Comparison of ENCODE assay signal across 8 cellular contexts in genomic region chr1:26677306-26678115, GRCh38. TPM values are rescaled to one million over a fixed set of nuclear protein-coding genes. Genes with fewer than 3 reads are reported as not detected.
DNase-seq lines count a peak whose midpoint lies in the region; ATAC-seq and TF ChIP-seq lines count a peak whose summit lies in the region.

No MANE protein-coding gene starts in this region.

- H3K23ac ChIP-seq in neuronal stem cell (ENCODE audit: low read depth, low read length, poor library complexity) = no peak overlapping the region

- H3K36me3 ChIP-seq in CD8-positive, alpha-beta T cell (ENCODE audit: insufficient read depth, low read length) = no peaks in the 10 kb centered on the region
- H3K36me3 ChIP-seq in neuronal stem cell (replicated peaks in 1 of 2; ENCODE audit: control insufficient read depth in 2 of 2, insufficient read depth in 2 of 2, low read length in 2 of 2) = no peaks in the 10 kb centered on the region

- no peak overlapping the region for H2BK15ac ChIP-seq in neuronal stem cell (ENCODE audit: low read length)

- DNase-seq in CD8-positive, alpha-beta T cell = peak; percentile 16 to 71 (median 50)
- peak; percentile 76 for DNase-seq in LHCN-M2 (ENCODE audit: low read depth)
- peak; percentile 87 for DNase-seq in RKO (ENCODE audit: low spot score)
- DNase-seq in activated T-helper 1 cell treated with anti-CD3 and anti-CD28 coated beads, Interleukin-2, amount 50 U/mL, for 16 hours (ENCODE audit: low read depth in 1 of 2, low spot score in 1 of 2) = peak; percentile 11 to 20
- peak; percentile 75 for DNase-seq in fibroblast of the aortic adventitia (ENCODE audit: low read depth)
- DNase-seq in neuronal stem cell (ENCODE audit: low spot score) = no peak

- peak; percentile 48 for TF ChIP-seq CTCF in CD8-positive, alpha-beta T cell (IDR thresholded peaks at IDR 0.05)
- TF ChIP-seq CTCF in fibroblast of the aortic adventitia (IDR thresholded peaks at IDR 0.05; ENCODE audit: insufficient read depth, low read length) = peak; percentile 53

- no peaks in the 10 kb centered on the region for H3K27me3 ChIP-seq in CD8-positive, alpha-beta T cell (ENCODE audit: insufficient read depth, low read length)
- H3K27me3 ChIP-seq in neuronal stem cell (ENCODE audit: control insufficient read depth in 3 of 3, insufficient read depth in 3 of 3, low read depth in 1 of 3, low read length in 3 of 3) = peaks cover 0 to 3% (median 0%) of the 10 kb centered on the region in 3 experiments

- peak overlapping the region; percentile 19 for H2AFZ ChIP-seq in neuronal stem cell (ENCODE audit: low read length)

- H2BK5ac ChIP-seq in neuronal stem cell (ENCODE audit: low read length) = no peak overlapping the region

- no peak overlapping the region for H4K91ac ChIP-seq in neuronal stem cell (ENCODE audit: low read depth, low read length, poor library complexity)

- intact Hi-C loops in CD8-positive, alpha-beta T cell (cut with DNase I, micrococcal nuclease) = loop anchor here (1.0 kb wide), 3 partner anchors 15 to 112 kb away; no protein-coding TSS in a partner anchor

- no peak overlapping the region for H2BK120ac ChIP-seq in neuronal stem cell (ENCODE audit: low read depth, low read length)

- peak; percentile 94 for ATAC-seq in CD8-positive, alpha-beta T cell
- ATAC-seq in GM21381 (IDR thresholded peaks at IDR 0.05; ENCODE audit: unreplicated experiment) (peak; percentile 90), HG03175 (IDR thresholded peaks at IDR 0.05; ENCODE audit: unreplicated experiment) (no peak)

- peaks cover 11% of the 10 kb centered on the region for H3K4me1 ChIP-seq in CD8-positive, alpha-beta T cell (ENCODE audit: insufficient read depth, low read length)
- no peaks in the 10 kb centered on the region for H3K4me1 ChIP-seq in neuronal stem cell (ENCODE audit: control insufficient read depth in 2 of 2, insufficient read depth in 1 of 2, low read depth in 1 of 2, low read length in 2 of 2)

- H3K9me3 ChIP-seq in CD8-positive, alpha-beta T cell (ENCODE audit: low read length) = no peaks in the 10 kb centered on the region
- no peaks in the 10 kb centered on the region for H3K9me3 ChIP-seq in neuronal stem cell (replicated peaks in 1 of 2; ENCODE audit: control insufficient read depth in 2 of 2, insufficient read depth in 1 of 2, low read depth in 1 of 2, low read length in 2 of 2)

- H3K4me3 ChIP-seq in CD8-positive, alpha-beta T cell (ENCODE audit: low read depth, low read length) = no peak overlapping the region
- H3K4me3 ChIP-seq in fibroblast of the aortic adventitia (ENCODE audit: low read depth, low read length) = peak overlapping the region; percentile 6
- H3K4me3 ChIP-seq in neuronal stem cell (ENCODE audit: low read length in 2 of 2) = no peak overlapping the region

- peaks cover 18% of the 10 kb centered on the region for H3K4me1 Mint-ChIP-seq in CD8-positive, alpha-beta T cell (ENCODE audit: low read depth)

- POLR2A ChIA-PET in CD8-positive, alpha-beta T cell (lab: Charles Lee) = interaction anchor here (0.9 to 1.9 kb wide), 5 partner anchors 15 to 205 kb away, joined by 3 to 10 read pairs (median 4); partner anchors contain the start of genes ARID1A, HMGN2 and PIGV

- no peak overlapping the region for H3K14ac ChIP-seq in neuronal stem cell (ENCODE audit: low read length)

- CTCF ChIA-PET in CD8-positive, alpha-beta T cell (lab: Charles Lee) = interaction anchor here (0.5 to 4.6 kb wide), 26 partner anchors 9 to 177 kb away, joined by 3 to 60 read pairs (median 4); partner anchors contain the start of gene PIGV

- H3K27ac ChIP-seq in CD8-positive, alpha-beta T cell (ENCODE audit: low read depth, low read length) = no peak overlapping the region
- no peak overlapping the region for H3K27ac ChIP-seq in neuronal stem cell (replicated peaks; ENCODE audit: low read length)

- no peaks in the 10 kb centered on the region for H3K79me1 ChIP-seq in neuronal stem cell (ENCODE audit: low read depth, low read length)

- H3K4ac ChIP-seq in neuronal stem cell (ENCODE audit: low read length) = no peak overlapping the region

- no peak overlapping the region for H3K9ac ChIP-seq in neuronal stem cell (ENCODE audit: low read depth, low read length, poor library complexity)

- H3K4me2 ChIP-seq in neuronal stem cell (ENCODE audit: insufficient read depth, low read length, poor library complexity, severe bottlenecking) = no peak overlapping the region

- no peak overlapping the region for H4K8ac ChIP-seq in neuronal stem cell (ENCODE audit: low read depth, low read length)

- WGBS in neuronal stem cell (ENCODE audit: extremely low coverage in 2 of 2, insufficient read length in 2 of 2, insufficient replicate concordance in 1 of 2), 2 donors = no CpG with 5 or more reads among the region's 9 CpGs

- no peak overlapping the region for H2BK12ac ChIP-seq in neuronal stem cell (ENCODE audit: low read length)

- H3K27ac Mint-ChIP-seq in CD8-positive, alpha-beta T cell = peak overlapping the region; percentile 23

- no peaks in the 10 kb centered on the region for H3K27me3 Mint-ChIP-seq in CD8-positive, alpha-beta T cell (ENCODE audit: low read depth)

- no peaks in the 10 kb centered on the region for H3K9me3 Mint-ChIP-seq in CD8-positive, alpha-beta T cell

- no peak overlapping the region for H2AK5ac ChIP-seq in neuronal stem cell (ENCODE audit: low read depth, low read length)

- no peaks in the 10 kb centered on the region for H3K36me3 Mint-ChIP-seq in CD8-positive, alpha-beta T cell

- H3K4me3 Mint-ChIP-seq in CD8-positive, alpha-beta T cell = peak overlapping the region; percentile 29

- H3K18ac ChIP-seq in neuronal stem cell (ENCODE audit: low read length) = no peak overlapping the region

RNA-seq across cellular contexts. Expression of gene ARID1A, which starts 18.3 kb away (rescaled TPM):
- 100 to 1,000 TPM; 104 to 105 TPM for total RNA-seq in CD8-positive, alpha-beta T cell
- total RNA-seq in LHCN-M2 (2014; rRNA removed) = 18.7 and 21.6 TPM in 2 replicates
- polyA plus RNA-seq in LHCN-M2 (2012) = 17.7 TPM
- 17.4 and 26.9 TPM in 2 replicates for total RNA-seq in fibroblast of the aortic adventitia (ENCODE audit: low replicate concordance)
- 87.5 TPM for polyA plus RNA-seq in neuronal stem cell (2013, experiment 1 of 2)
- 92.7 TPM for polyA plus RNA-seq in neuronal stem cell (2013, experiment 2 of 2)
